In the genomic region with DNA sequence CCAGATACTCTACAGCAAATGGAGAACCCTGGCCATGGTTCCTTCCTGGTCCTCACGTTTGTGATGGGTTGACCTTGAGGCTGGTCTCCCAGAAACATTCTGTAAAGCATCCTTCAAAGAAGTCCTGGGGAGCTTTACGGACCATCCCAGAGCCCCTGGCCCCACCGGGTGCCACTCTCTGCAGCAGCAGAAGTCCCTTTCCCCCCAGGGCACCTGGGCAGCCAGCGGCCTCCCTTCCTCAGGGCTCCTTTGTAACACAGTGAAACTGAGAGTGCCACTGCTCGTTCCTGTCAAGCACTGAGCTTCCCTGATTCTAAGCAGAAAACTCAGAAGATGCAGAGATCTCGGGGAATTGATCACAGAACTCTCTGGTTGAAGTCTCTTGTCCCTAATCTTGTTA, we compare ENCODE assay signal across 19 cellular contexts.
DNase-seq lines count a peak whose midpoint lies in the region; ATAC-seq and TF ChIP-seq lines count a peak whose summit lies in the region.
"Had no signal": no experiment of that assay in that cellular context is flagged by ENCODE, and none has a peak within 500 bp of the region (broad histone marks: within the 10 kb centered on the region; RNA-seq: fewer than 3 reads in every experiment).

No MANE protein-coding gene starts in this region.

- H3K27me3 ChIP-seq in upper lobe of right lung = no peaks in the 10 kb centered on the region
- H3K27me3 ChIP-seq: BE2C, BLaER1 had no signal

- no peak for TF ChIP-seq CTCF in endothelial cell (IDR thresholded peaks at IDR 0.05; ENCODE audit: unreplicated experiment)
- no peak for TF ChIP-seq CTCF in upper lobe of right lung (IDR thresholded peaks at IDR 0.05)

- peaks cover 3% of the 10 kb centered on the region for H3K9me3 Mint-ChIP-seq in endothelial cell (ENCODE audit: unreplicated experiment)
- H3K9me3 Mint-ChIP-seq: CD4-positive, alpha-beta T cell; CD8-positive, alpha-beta T cell had no signal

- H3K27me3 Mint-ChIP-seq in T-helper 17 cell = peaks cover 5% of the 10 kb centered on the region
- H3K27me3 Mint-ChIP-seq in endothelial cell (ENCODE audit: unreplicated experiment) = peaks cover 10% of the 10 kb centered on the region
- H3K27me3 Mint-ChIP-seq: CD4-positive, alpha-beta T cell had no signal

- no peak overlapping the region for H3K27ac ChIP-seq in upper lobe of right lung
- H3K27ac ChIP-seq: C4-2B had no signal

- H3K4me1 ChIP-seq in upper lobe of right lung = no peaks in the 10 kb centered on the region
- H3K4me1 ChIP-seq: Caco-2 had no signal

- H3K4me3 Mint-ChIP-seq in T-helper 17 cell (no peak overlapping the region), endothelial cell (ENCODE audit: unreplicated experiment) (peak overlapping the region; percentile 9)
- H3K4me3 Mint-ChIP-seq: CD4-positive, alpha-beta T cell; CD8-positive, alpha-beta T cell had no signal

- H3K4me1 Mint-ChIP-seq in T-helper 17 cell = peaks cover 6% of the 10 kb centered on the region
- H3K4me1 Mint-ChIP-seq in endothelial cell (ENCODE audit: unreplicated experiment) = no peaks in the 10 kb centered on the region

- intact Hi-C loops in upper lobe of right lung (cut with DNase I) = no loop called here

- H3K27ac Mint-ChIP-seq in T-helper 17 cell (peak overlapping the region; percentile 27), endothelial cell (ENCODE audit: unreplicated experiment) (no peak overlapping the region)
- H3K27ac Mint-ChIP-seq: CD4-positive, alpha-beta T cell; CD8-positive, alpha-beta T cell had no signal

- no peaks in the 10 kb centered on the region for H3K36me3 ChIP-seq in upper lobe of right lung

- ATAC-seq in T-helper 17 cell = no peak
- no peak for ATAC-seq in upper lobe of right lung
- ATAC-seq in GM18868 (IDR thresholded peaks at IDR 0.05; ENCODE audit: unreplicated experiment) = no peak
- ATAC-seq: CD8-positive, alpha-beta T cell had no signal

- DNase-seq in T-helper 17 cell (no peak), endothelial cell (ENCODE audit: low spot score) (no peak), upper lobe of right lung (peak; percentile 51), C1 segment of cervical spinal cord (lab: John Stamatoyannopoulos, UW) (no peak), DMS114 treated with DMSO at 0.1 percent for 48 hours (lab: John Stamatoyannopoulos, UW; ENCODE audit: unreplicated experiment) (no peak)
- DNase-seq: 8988T; ACHN; BE2C; Caco-2; Calu3; CD4-positive, alpha-beta T cell; CD8-positive, alpha-beta T cell; DMS153; DMS53; DMS79 treated with DMSO at 0.1 percent for 48 hours; GF-D8 had no signal

- H3K9me3 ChIP-seq in T-helper 17 cell (ENCODE audit: control insufficient read depth, low read length, poor library complexity, severe bottlenecking) = no peaks in the 10 kb centered on the region
- no peaks in the 10 kb centered on the region for H3K9me3 ChIP-seq in upper lobe of right lung
- H3K9me3 ChIP-seq: BE2C, BLaER1, Caco-2 had no signal

- peaks cover 4% of the 10 kb centered on the region for H3K36me3 Mint-ChIP-seq in T-helper 17 cell (ENCODE audit: low read depth)
- peaks cover 4% of the 10 kb centered on the region for H3K36me3 Mint-ChIP-seq in endothelial cell (ENCODE audit: low read depth, unreplicated experiment)
- H3K36me3 Mint-ChIP-seq: CD8-positive, alpha-beta T cell had no signal

- H3K4me3 ChIP-seq in upper lobe of right lung = no peak overlapping the region
- H3K4me3 ChIP-seq: BLaER1 had no signal
